In the genomic region with DNA sequence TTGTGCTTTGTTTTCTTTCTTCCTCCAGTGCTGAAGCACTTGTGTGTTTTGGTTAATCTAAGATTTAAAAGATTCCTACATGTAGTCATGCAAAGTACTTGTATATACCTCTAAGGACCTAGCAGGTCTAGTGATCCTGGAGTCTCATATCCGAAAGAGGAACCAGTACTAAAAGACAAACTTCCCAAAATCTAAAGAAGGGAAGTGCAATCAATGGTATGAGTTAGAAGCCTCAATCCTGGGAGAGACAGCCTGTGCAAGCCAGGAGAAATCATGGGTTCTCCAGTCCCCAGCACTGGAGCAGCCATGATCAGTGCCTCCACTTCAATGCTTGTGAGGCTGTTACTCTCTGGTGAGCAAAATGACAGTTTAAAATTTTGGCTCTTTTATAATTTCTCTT, we compare ENCODE assay signal across 28 cellular contexts.
"Had no signal": no experiment of that assay in that cellular context is flagged by ENCODE, and none has a peak within 500 bp of the region (broad histone marks: within the 10 kb centered on the region; RNA-seq: fewer than 3 reads in every experiment).

No MANE protein-coding gene starts in this region.

- H3K79me2 ChIP-seq: hepatocyte had no signal

- H2AFZ ChIP-seq: hepatocyte had no signal

- H3K36me3 ChIP-seq: adrenal gland, colonic mucosa, gastrocnemius medialis, spleen, tibial nerve had no signal

- FAIRE-seq: kidney had no signal

- H3K9me3 Mint-ChIP-seq: activated CD4-positive, alpha-beta memory T cell treated with anti-CD3 and anti-CD28 coated beads, Interleukin-2, amount 10 ng/mL, durations not matched to agents 7 days and 5 days; activated CD4-positive, alpha-beta T cell treated with anti-CD3 and anti-CD28 coated beads, Interleukin-2, amount 10 ng/mL, durations not matched to agents 7 days and 5 days; activated naive CD4-positive, alpha-beta T cell treated with anti-CD3 and anti-CD28 coated beads, Interleukin-2, amount 50 U/mL, for 72 hours; activated T-cell treated with anti-CD3 and anti-CD28 coated beads, Interleukin-2, amount 50 U/mL, for 4 hours; immature natural killer cell; mesothelial cell of epicardium; natural killer cell treated with Interleukin-12 subunit alpha and Interleukin-12 subunit beta and Interleukin-15 and Interleukin-18, amount 100 ng/mL, for 72 hours; WTC11 had no signal

- H3K4me1 ChIP-seq: adrenal gland, body of pancreas, colonic mucosa, gastrocnemius medialis, tibial nerve had no signal

- H3K36me3 Mint-ChIP-seq: activated naive CD4-positive, alpha-beta T cell treated with anti-CD3 and anti-CD28 coated beads, Interleukin-2, amount 50 U/mL, for 72 hours; immature natural killer cell; mesothelial cell of epicardium; natural killer cell treated with Interleukin-12 subunit alpha and Interleukin-12 subunit beta and Interleukin-15 and Interleukin-18, amount 100 ng/mL, for 72 hours; WTC11 had no signal

- H3K4me3 Mint-ChIP-seq: activated CD4-positive, alpha-beta memory T cell treated with anti-CD3 and anti-CD28 coated beads, Interleukin-2, amount 10 ng/mL, durations not matched to agents 7 days and 5 days; activated CD4-positive, alpha-beta T cell treated with anti-CD3 and anti-CD28 coated beads, Interleukin-2, amount 10 ng/mL, durations not matched to agents 7 days and 5 days; activated T-cell treated with anti-CD3 and anti-CD28 coated beads, Interleukin-2, amount 50 U/mL, for 4 hours; immature natural killer cell; mesothelial cell of epicardium; natural killer cell treated with Interleukin-12 subunit alpha and Interleukin-12 subunit beta and Interleukin-15 and Interleukin-18, amount 100 ng/mL, for 72 hours; WTC11 had no signal

- H3K4me1 Mint-ChIP-seq: activated CD4-positive, alpha-beta memory T cell treated with anti-CD3 and anti-CD28 coated beads, Interleukin-2, amount 10 ng/mL, durations not matched to agents 7 days and 5 days; immature natural killer cell had no signal

- ATAC-seq: activated naive CD4-positive, alpha-beta T cell treated with anti-CD3 and anti-CD28 coated beads, Interleukin-2, amount 50 U/mL, for 72 hours; activated T-cell treated with anti-CD3 and anti-CD28 coated beads, Interleukin-2, amount 50 U/mL, for 4 hours; body of pancreas; gastrocnemius medialis; left colon; natural killer cell treated with Interleukin-12 subunit alpha and Interleukin-12 subunit beta and Interleukin-15 and Interleukin-18, amount 100 ng/mL, for 72 hours; right cardiac atrium; WTC11 had no signal

- H3K27ac Mint-ChIP-seq: activated CD4-positive, alpha-beta memory T cell treated with anti-CD3 and anti-CD28 coated beads, Interleukin-2, amount 10 ng/mL, durations not matched to agents 7 days and 5 days; activated CD4-positive, alpha-beta T cell treated with anti-CD3 and anti-CD28 coated beads, Interleukin-2, amount 10 ng/mL, durations not matched to agents 7 days and 5 days; activated naive CD4-positive, alpha-beta T cell treated with anti-CD3 and anti-CD28 coated beads, Interleukin-2, amount 50 U/mL, for 72 hours; immature natural killer cell; mesothelial cell of epicardium; natural killer cell treated with Interleukin-12 subunit alpha and Interleukin-12 subunit beta and Interleukin-15 and Interleukin-18, amount 100 ng/mL, for 72 hours; WTC11 had no signal

- H3K27me3 ChIP-seq: body of pancreas, colonic mucosa, gastrocnemius medialis, hepatocyte, spleen, tibial nerve had no signal

- H3K4me2 ChIP-seq: hepatocyte had no signal

- H3K27ac ChIP-seq: adrenal gland, body of pancreas, colonic mucosa, gastrocnemius medialis, spleen, tibial nerve had no signal

- DNase-seq: activated CD4-positive, alpha-beta memory T cell treated with anti-CD3 and anti-CD28 coated beads, Interleukin-2, amount 10 ng/mL, durations not matched to agents 7 days and 5 days; activated CD4-positive, alpha-beta T cell treated with anti-CD3 and anti-CD28 coated beads for 1 hour; activated CD4-positive, alpha-beta T cell treated with anti-CD3 and anti-CD28 coated beads, Interleukin-2, amount 10 ng/mL, durations not matched to agents 7 days and 5 days; activated CD8-positive, alpha-beta memory T cell treated with anti-CD3 and anti-CD28 coated beads, Interleukin-2, amount 50 U/mL, for 48 hours; activated naive CD4-positive, alpha-beta T cell; activated T-cell treated with anti-CD3 and anti-CD28 coated beads, Interleukin-2, amount 50 U/mL, for 4 hours; adrenal gland; aorta; body of pancreas; cerebellar nuclear complex; colonic mucosa; effector CD8-positive, alpha-beta T cell; gastrocnemius medialis; glutamatergic neuron; immature natural killer cell; kidney; left colon; mammary epithelial cell; right cardiac atrium; spleen; stimulated activated naive CD4-positive, alpha-beta T cell; T-helper 2 cell had no signal

- H3K4me3 ChIP-seq: adrenal gland, body of pancreas, colonic mucosa, gastrocnemius medialis, hepatocyte, spleen, tibial nerve had no signal

- H3K9me3 ChIP-seq: adrenal gland, body of pancreas, colonic mucosa, gastrocnemius medialis, spleen, tibial nerve had no signal

- H3K27me3 Mint-ChIP-seq: activated CD4-positive, alpha-beta memory T cell treated with anti-CD3 and anti-CD28 coated beads, Interleukin-2, amount 10 ng/mL, durations not matched to agents 7 days and 5 days; activated CD4-positive, alpha-beta T cell treated with anti-CD3 and anti-CD28 coated beads, Interleukin-2, amount 10 ng/mL, durations not matched to agents 7 days and 5 days had no signal
